ENCODE assay signal across 23 cellular contexts in genomic region chr10:10330481-10330880, GRCh38.
"Had no signal": no experiment of that assay in that cellular context is flagged by ENCODE, and none has a peak within 500 bp of the region (broad histone marks: within the 10 kb centered on the region; RNA-seq: fewer than 3 reads in every experiment).

No MANE protein-coding gene starts in this region.

- H3K4me3 ChIP-seq: esophagus muscularis mucosa, lung, thoracic aorta, upper lobe of right lung had no signal

- H3K27me3 ChIP-seq: esophagus muscularis mucosa, foreskin keratinocyte, upper lobe of right lung had no signal

- H3K4me1 ChIP-seq: esophagus muscularis mucosa, foreskin keratinocyte, upper lobe of right lung had no signal

- DNase-seq: activated CD4-positive, alpha-beta T cell treated with anti-CD3 and anti-CD28 coated beads, Interleukin-2, amount 50 U/mL, for 1 hour; activated CD8-positive, alpha-beta memory T cell treated with anti-CD3 and anti-CD28 coated beads, Interleukin-2, amount 50 U/mL, for 4 hours; activated naive CD4-positive, alpha-beta T cell treated with anti-CD3 and anti-CD28 coated beads for 36 hours; activated T-cell treated with anti-CD3 and anti-CD28 coated beads, Interleukin-2, amount 50 U/mL, for 4 hours; anterior cingulate cortex; effector CD8-positive, alpha-beta T cell; foreskin keratinocyte; glutamatergic neuron; hippocampal formation; islet precursor cell; left colon; nephron progenitor cell; nucleus accumbens; posterior cingulate gyrus; retina; stimulated activated naive CD8-positive, alpha-beta T cell treated with anti-CD3 and anti-CD28 coated beads, Interleukin-15, amount 100 ng/mL, for 72 hours; T-helper 1 cell; T1000; upper lobe of right lung had no signal

- H3K36me3 ChIP-seq: esophagus muscularis mucosa, thoracic aorta, upper lobe of right lung had no signal

- H3K27ac ChIP-seq: esophagus muscularis mucosa, foreskin keratinocyte, thoracic aorta, upper lobe of right lung had no signal

- H3K9me3 ChIP-seq: esophagus muscularis mucosa, thoracic aorta, upper lobe of right lung had no signal

- ATAC-seq: activated CD4-positive, CD25-positive, alpha-beta regulatory T cell treated with anti-CD3 and anti-CD28 coated beads, Interleukin-2, amount 50 U/mL, for 24 hours; activated T-cell treated with anti-CD3 and anti-CD28 coated beads, Interleukin-2, amount 50 U/mL, for 4 hours; foreskin keratinocyte; left colon; stimulated activated naive CD8-positive, alpha-beta T cell treated with anti-CD3 and anti-CD28 coated beads, Interleukin-15, amount 100 ng/mL, for 72 hours; upper lobe of right lung had no signal
